In the genomic region with DNA sequence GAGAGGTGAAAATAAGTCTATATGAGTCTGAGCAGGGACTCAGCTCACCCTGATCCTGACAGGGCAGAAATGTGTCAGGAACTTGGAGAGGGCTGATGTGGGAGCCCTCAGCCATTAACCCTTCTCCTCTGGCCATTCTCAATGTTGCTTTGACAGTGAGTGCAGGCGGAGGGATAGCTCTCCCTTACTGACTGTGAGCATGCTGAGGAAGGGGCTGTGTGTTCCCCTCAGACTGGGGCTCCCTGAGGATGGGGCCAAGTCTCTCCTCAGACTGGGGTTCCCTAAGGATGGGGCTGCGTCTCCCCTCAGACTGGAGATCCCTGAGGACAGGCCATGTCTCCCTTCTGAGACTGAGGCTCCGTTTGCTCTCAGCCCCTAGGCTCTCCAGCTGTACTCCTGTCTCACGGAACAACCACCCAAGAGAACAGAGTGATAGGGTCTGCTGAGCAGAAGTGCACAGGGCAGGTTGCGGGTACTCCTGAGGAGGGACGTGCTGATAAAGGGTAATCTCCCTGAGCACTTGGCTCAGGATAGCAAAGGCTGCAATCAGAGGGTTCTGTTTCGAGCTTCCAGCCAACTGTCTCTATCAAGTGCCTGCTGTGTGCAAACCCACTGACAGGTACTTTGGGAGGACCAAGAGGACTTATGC, we compare ENCODE assay signal across 17 cellular contexts.
"Had no signal": no experiment of that assay in that cellular context is flagged by ENCODE, and none has a peak within 500 bp of the region (broad histone marks: within the 10 kb centered on the region; RNA-seq: fewer than 3 reads in every experiment).

No MANE protein-coding gene starts in this region.

- H3K27ac ChIP-seq: breast epithelium, foreskin keratinocyte, ovary, thyroid gland, uterus had no signal

- H3K9me3 Mint-ChIP-seq: activated T-cell treated with anti-CD3 and anti-CD28 coated beads, Interleukin-2, amount 50 U/mL, for 4 hours; immature natural killer cell; naive thymus-derived CD8-positive, alpha-beta T cell had no signal

- H3K27ac Mint-ChIP-seq: activated CD8-positive, alpha-beta memory T cell treated with anti-CD3 and anti-CD28 coated beads, Interleukin-2, amount 10 ng/mL, durations not matched to agents 7 days and 5 days; immature natural killer cell; naive thymus-derived CD8-positive, alpha-beta T cell had no signal

- H3K9me3 ChIP-seq: breast epithelium, mucosa of descending colon, ovary, thyroid gland, uterus had no signal

- FAIRE-seq: small intestine had no signal

- H3K4me3 ChIP-seq: breast epithelium, mucosa of descending colon, ovary, thyroid gland, uterus had no signal

- ATAC-seq: activated T-cell treated with anti-CD3 and anti-CD28 coated beads, Interleukin-2, amount 50 U/mL, for 4 hours; foreskin keratinocyte; mucosa of descending colon; naive thymus-derived CD8-positive, alpha-beta T cell had no signal

- H3K4me1 Mint-ChIP-seq: activated CD8-positive, alpha-beta memory T cell treated with anti-CD3 and anti-CD28 coated beads, Interleukin-2, amount 10 ng/mL, durations not matched to agents 7 days and 5 days; immature natural killer cell had no signal

- H3K36me3 ChIP-seq: breast epithelium, ovary, thyroid gland, uterus had no signal

- H3K4me3 Mint-ChIP-seq: activated CD8-positive, alpha-beta memory T cell treated with anti-CD3 and anti-CD28 coated beads, Interleukin-2, amount 10 ng/mL, durations not matched to agents 7 days and 5 days; activated T-cell treated with anti-CD3 and anti-CD28 coated beads, Interleukin-2, amount 50 U/mL, for 4 hours; immature natural killer cell; naive thymus-derived CD8-positive, alpha-beta T cell had no signal

- H3K36me3 Mint-ChIP-seq: activated CD8-positive, alpha-beta memory T cell treated with anti-CD3 and anti-CD28 coated beads, Interleukin-2, amount 10 ng/mL, durations not matched to agents 7 days and 5 days; immature natural killer cell; naive thymus-derived CD8-positive, alpha-beta T cell had no signal

- DNase-seq: activated CD4-positive, alpha-beta T cell treated with anti-CD3 and anti-CD28 coated beads for 1 hour; activated CD4-positive, alpha-beta T cell treated with anti-CD3 and anti-CD28 coated beads, Interleukin-2, amount 50 U/mL, for 48 hours; activated CD8-positive, alpha-beta memory T cell treated with anti-CD3 and anti-CD28 coated beads, Interleukin-2, amount 10 ng/mL, durations not matched to agents 7 days and 5 days; activated effector memory CD4-positive, alpha-beta T cell treated with anti-CD3 and anti-CD28 coated beads, Interleukin-2, amount 50 U/mL, for 16 hours; activated T-cell treated with anti-CD3 and anti-CD28 coated beads, Interleukin-2, amount 50 U/mL, for 4 hours; foreskin keratinocyte; immature natural killer cell; left cardiac atrium; mammary epithelial cell; mucosa of descending colon; small intestine; T-helper 2 cell; thyroid gland had no signal

- H3K27me3 ChIP-seq: breast epithelium, ovary, thyroid gland, uterus had no signal

- H3K4me1 ChIP-seq: foreskin keratinocyte, thyroid gland had no signal
